ENCODE assay signal across 1 cellular context in the genomic region with DNA sequence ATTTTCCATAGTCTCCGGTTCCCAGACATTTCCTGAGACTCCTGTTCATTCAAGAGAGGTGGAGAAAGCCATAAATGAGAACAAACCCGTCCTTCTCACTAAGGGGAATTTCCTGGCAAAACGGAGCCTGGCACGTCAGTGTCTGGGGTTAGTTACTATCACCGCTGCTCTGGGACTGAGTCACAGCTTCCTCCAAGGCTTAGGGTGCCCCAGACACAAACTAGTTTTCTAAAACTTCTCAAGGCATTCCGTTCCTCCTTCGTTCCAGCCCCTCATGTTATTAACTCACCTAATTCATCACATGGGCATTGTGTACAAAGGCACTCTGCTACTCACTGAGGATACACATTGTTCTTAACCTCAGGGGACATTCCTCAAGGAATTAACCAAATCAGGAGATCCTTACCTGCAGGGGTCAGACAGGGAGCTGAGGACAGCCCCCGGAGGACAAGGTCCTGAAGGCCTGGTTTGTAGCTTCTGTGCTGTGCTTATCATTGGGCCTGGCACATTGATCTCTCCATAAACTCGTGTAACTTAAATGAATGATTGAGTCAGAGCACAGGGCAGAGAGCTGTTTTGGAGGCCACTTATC.
TF ChIP-seq lines count a peak whose summit lies in the region.

No MANE protein-coding gene starts in this region.

TF ChIP-seq in IMR-90, 13 proteins besides CTCF, POLR2A, EP300 and RAD21:
- TF ChIP-seq FOS (IDR thresholded peaks at IDR 0.05; ENCODE audit: low read depth, low read length) (peak; percentile 92), CEBPB (IDR thresholded peaks at IDR 0.05; ENCODE audit: low read depth, low read length) (0 out of 2 replicates have a peak, but pooled peaks have one; percentile 1), MAZ (IDR thresholded peaks at IDR 0.05; ENCODE audit: borderline replicate concordance, low read depth, low read length) (no peak), NFE2L2 (IDR thresholded peaks at IDR 0.05; ENCODE audit: low read depth, low read length) (no peak), USF2 (IDR thresholded peaks at IDR 0.05; ENCODE audit: low read depth, low read length) (peak; percentile 64; the same call in 1 of the 2 replicates), CHD1 (IDR thresholded peaks at IDR 0.05; ENCODE audit: low read depth, low read length) (no peak), RCOR1 (IDR thresholded peaks at IDR 0.05; ENCODE audit: insufficient replicate concordance, low read length) (no peak), BHLHE40 (IDR thresholded peaks at IDR 0.05; ENCODE audit: low read depth, low read length) (no peak), MAFK (IDR thresholded peaks at IDR 0.05; ENCODE audit: low read depth, low read length) (no peak), SMC3 (IDR thresholded peaks at IDR 0.05; ENCODE audit: low read depth, low read length) (no peak), MXI1 (IDR thresholded peaks at IDR 0.05; ENCODE audit: borderline replicate concordance, low read depth, low read length) (no peak)
- TF ChIP-seq, protein P1, sequence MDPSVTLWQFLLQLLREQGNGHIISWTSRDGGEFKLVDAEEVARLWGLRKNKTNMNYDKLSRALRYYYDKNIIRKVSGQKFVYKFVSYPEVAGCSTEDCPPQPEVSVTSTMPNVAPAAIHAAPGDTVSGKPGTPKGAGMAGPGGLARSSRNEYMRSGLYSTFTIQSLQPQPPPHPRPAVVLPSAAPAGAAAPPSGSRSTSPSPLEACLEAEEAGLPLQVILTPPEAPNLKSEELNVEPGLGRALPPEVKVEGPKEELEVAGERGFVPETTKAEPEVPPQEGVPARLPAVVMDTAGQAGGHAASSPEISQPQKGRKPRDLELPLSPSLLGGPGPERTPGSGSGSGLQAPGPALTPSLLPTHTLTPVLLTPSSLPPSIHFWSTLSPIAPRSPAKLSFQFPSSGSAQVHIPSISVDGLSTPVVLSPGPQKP (IDR thresholded peaks at IDR 0.05; ENCODE audit: borderline replicate concordance, low read depth, low read length): no peak
